In genomic region chr12:7189398-7190267, GRCh38 we compare ENCODE assay signal across 1 cellular context.
TF ChIP-seq lines count a peak whose summit lies in the region.

Gene PEX5 (plus strand): TSS chr12:7189686. CDS start chr12:7190378, 692 bp downstream.

TF ChIP-seq in K562, 482 proteins besides CTCF, POLR2A, EP300 and RAD21 (continued from another document and continues in another):
- no peak for TF ChIP-seq ZNF280B (CRISPR knock-in tag; IDR thresholded peaks at IDR 0.05)
- no peak for TF ChIP-seq NFATC3 (IDR thresholded peaks at IDR 0.05)
- no peak for TF ChIP-seq PPARD (CRISPR knock-in tag; IDR thresholded peaks at IDR 0.05)
- no peak for TF ChIP-seq RBM17 (IDR thresholded peaks at IDR 0.05; ENCODE audit: borderline replicate concordance, low read depth, low read length)
- peak in 1 of 2 experiments; percentile 44; a peak in 2 of 4 replicates for TF ChIP-seq KDM1A (IDR thresholded peaks at IDR 0.05)
- peak; percentile 37; the same call in 1 of the 2 replicates for TF ChIP-seq L3MBTL2 (IDR thresholded peaks at IDR 0.05)
- no peak for TF ChIP-seq HDAC3 (IDR thresholded peaks at IDR 0.05; ENCODE audit: borderline replicate concordance, partially characterized antibody)
- no peak for TF ChIP-seq TAF15 (IDR thresholded peaks at IDR 0.05; ENCODE audit: low read depth, low read length)
- no peak for TF ChIP-seq ZBTB12 (CRISPR knock-in tag; IDR thresholded peaks at IDR 0.05)
- no peak for TF ChIP-seq ZNF696 (CRISPR knock-in tag; conservative IDR thresholded peaks at IDR 0.05)
- no peak for TF ChIP-seq E2F4 (CRISPR knock-in tag; IDR thresholded peaks at IDR 0.05; ENCODE audit: low read depth)
- TF ChIP-seq STAT5A (IDR thresholded peaks at IDR 0.05; ENCODE audit: borderline replicate concordance, low read length), result no peak
- TF ChIP-seq MCM5 (IDR thresholded peaks at IDR 0.05; ENCODE audit: low read depth), result no peak
- TF ChIP-seq ZBTB26 (CRISPR knock-in tag; IDR thresholded peaks at IDR 0.05), result no peak
- TF ChIP-seq ESRRA (IDR thresholded peaks at IDR 0.05; ENCODE audit: borderline replicate concordance, low read depth), result 0 out of 2 replicates have a peak, but pooled peaks have one; percentile 66
- no peak for TF ChIP-seq TAF1 (IDR thresholded peaks at IDR 0.05; ENCODE audit: control insufficient read depth, extremely low read depth, insufficient read depth, low read length, severe bottlenecking)
- TF ChIP-seq FOS (IDR thresholded peaks at IDR 0.05; ENCODE audit: extremely low read depth, insufficient read length), result no peak
- TF ChIP-seq SETDB1 (IDR thresholded peaks at IDR 0.05; ENCODE audit: low read length), result no peak
- no peak for TF ChIP-seq TRIM24 (IDR thresholded peaks at IDR 0.05)
- TF ChIP-seq ZNF143 (CRISPR knock-in tag; IDR thresholded peaks at IDR 0.05), result no peak
- TF ChIP-seq TRIM28 (IDR thresholded peaks at IDR 0.05), result no peak
- TF ChIP-seq ID3 (CRISPR knock-in tag; IDR thresholded peaks at IDR 0.05), result no peak
- TF ChIP-seq ID3 (tag; IDR thresholded peaks at IDR 0.05), result no peak
- no peak for TF ChIP-seq ATF1 (CRISPR knock-in tag; IDR thresholded peaks at IDR 0.05)
- TF ChIP-seq ATF1 (tag; IDR thresholded peaks at IDR 0.05), result peak; percentile 12; the same call in 1 of the 2 replicates
- TF ChIP-seq YY1 (IDR thresholded peaks at IDR 0.05; ENCODE audit: borderline replicate concordance in 1 of 3, control insufficient read depth in 1 of 3, extremely low read depth in 1 of 3, insufficient read depth in 3 of 3, insufficient read length in 1 of 3, insufficient replicate concordance in 2 of 3, low read depth in 1 of 3, low read length in 2 of 3), result no peak
- no peak for TF ChIP-seq RERE (CRISPR knock-in tag; IDR thresholded peaks at IDR 0.05; ENCODE audit: borderline replicate concordance)
- no peak for TF ChIP-seq ZNF217 (CRISPR knock-in tag; IDR thresholded peaks at IDR 0.05)
- no peak for TF ChIP-seq ZNF175 (CRISPR knock-in tag; IDR thresholded peaks at IDR 0.05; ENCODE audit: low read depth)
- TF ChIP-seq POLR2G (IDR thresholded peaks at IDR 0.05; ENCODE audit: low read depth, low read length), result peak; percentile 55; the same call in 1 of the 2 replicates
- TF ChIP-seq KLF6 (CRISPR knock-in tag; IDR thresholded peaks at IDR 0.05; ENCODE audit: borderline replicate concordance), result no peak
- no peak for TF ChIP-seq XRCC3 (IDR thresholded peaks at IDR 0.05)
- TF ChIP-seq ZNF354B (CRISPR knock-in tag; IDR thresholded peaks at IDR 0.05), result no peak
- no peak for TF ChIP-seq ZBTB2 (IDR thresholded peaks at IDR 0.05)
- no peak for TF ChIP-seq JUNB (CRISPR knock-in tag; conservative IDR thresholded peaks at IDR 0.05)
- no peak for TF ChIP-seq PHTF2 (CRISPR knock-in tag; IDR thresholded peaks at IDR 0.05)
- no peak; the same call in 1 of the 2 replicates for TF ChIP-seq MAX (CRISPR knock-in tag; IDR thresholded peaks at IDR 0.05)
- no peak for TF ChIP-seq ZSCAN32 (CRISPR knock-in tag; IDR thresholded peaks at IDR 0.05)
- TF ChIP-seq USF1 (CRISPR knock-in tag; IDR thresholded peaks at IDR 0.05), result no peak
- no peak for TF ChIP-seq DMBX1 (CRISPR knock-in tag; IDR thresholded peaks at IDR 0.05; ENCODE audit: borderline replicate concordance)
- TF ChIP-seq NEUROD1 (IDR thresholded peaks at IDR 0.05; ENCODE audit: borderline replicate concordance, low read depth, low read length, partially characterized antibody), result peak; percentile 78
- TF ChIP-seq ZKSCAN8 (CRISPR knock-in tag; IDR thresholded peaks at IDR 0.05), result no peak
- TF ChIP-seq CCNT2 (IDR thresholded peaks at IDR 0.05; ENCODE audit: borderline replicate concordance, extremely low read depth, insufficient read length, low read depth, low read length), result no peak
- no peak for TF ChIP-seq SRSF9 (IDR thresholded peaks at IDR 0.05; ENCODE audit: borderline replicate concordance, low read depth, low read length)
- TF ChIP-seq ZFP30 (CRISPR knock-in tag; IDR thresholded peaks at IDR 0.05; ENCODE audit: borderline replicate concordance), result no peak
- TF ChIP-seq SMAD2 (IDR thresholded peaks at IDR 0.05; ENCODE audit: low read depth, low read length), result no peak
- no peak for TF ChIP-seq KLF13 (tag; IDR thresholded peaks at IDR 0.05; ENCODE audit: borderline replicate concordance, low read depth)
- TF ChIP-seq PRPF4 (IDR thresholded peaks at IDR 0.05; ENCODE audit: insufficient read depth, low read depth, low read length, poor library complexity, severe bottlenecking), result peak; percentile 78
- peak in 1 of 2 experiments; percentile 69 for TF ChIP-seq E2F6 (IDR thresholded peaks at IDR 0.05; ENCODE audit: borderline replicate concordance in 1 of 2, extremely low read depth in 1 of 2, insufficient read depth in 1 of 2, insufficient read length in 1 of 2, low read depth in 1 of 2, low read length in 1 of 2, poor library complexity in 1 of 2, severe bottlenecking in 1 of 2)
- no peak for TF ChIP-seq U2AF2 (optimal IDR thresholded peaks at IDR 0.05; ENCODE audit: low read depth, low read length)
- TF ChIP-seq SMC3 (conservative IDR thresholded peaks at IDR 0.05; ENCODE audit: insufficient read depth, low read depth, low read length), result no peak
- no peak for TF ChIP-seq CBX8 (IDR thresholded peaks at IDR 0.05; ENCODE audit: borderline replicate concordance, extremely low read depth, low read depth, low read length, poor library complexity, severe bottlenecking)
